In the genomic region with DNA sequence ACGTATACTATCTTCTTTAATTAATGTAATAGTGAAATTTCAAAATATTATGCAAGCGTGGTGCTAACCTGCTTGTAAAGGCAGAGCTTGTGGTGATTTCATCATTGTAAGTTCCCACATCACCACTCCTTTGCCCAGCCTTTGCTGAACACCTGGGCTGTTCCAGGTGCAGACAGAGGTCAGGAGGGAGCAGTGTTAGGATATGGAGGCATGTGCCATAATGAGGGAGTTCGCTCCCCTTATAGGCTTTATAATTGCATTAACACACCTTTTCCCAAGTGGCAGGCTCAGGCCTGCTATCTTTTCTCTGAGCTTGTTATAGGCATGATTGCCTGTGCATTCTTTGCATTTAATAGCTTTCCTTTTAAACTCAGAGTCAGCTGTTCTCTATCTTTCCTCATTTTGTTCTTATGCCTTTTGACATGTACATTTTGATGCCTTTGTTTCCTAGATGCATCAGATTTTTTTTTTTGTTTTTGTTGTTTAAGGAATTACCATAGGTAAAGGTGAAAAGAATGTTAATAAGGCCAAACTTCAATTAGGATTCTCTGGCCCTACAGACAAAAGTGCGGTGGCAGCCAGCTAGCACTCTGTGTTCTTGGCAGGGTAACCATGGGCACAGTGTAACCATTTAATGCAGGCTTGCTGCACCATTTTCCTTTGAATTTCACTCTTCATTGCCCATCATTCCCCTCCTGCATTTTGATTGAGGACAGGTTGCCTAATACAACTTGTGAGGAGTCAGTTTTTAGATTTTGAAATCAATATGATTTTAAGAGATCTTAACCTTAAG, we compare ENCODE assay signal across 1 cellular context.
TF ChIP-seq lines count a peak whose summit lies in the region.

No MANE protein-coding gene starts in this region.

TF ChIP-seq in H1, 55 proteins besides CTCF, POLR2A, EP300 and RAD21:
- TF ChIP-seq TAF1 (IDR thresholded peaks at IDR 0.05; ENCODE audit: low read depth, low read length), result no peak
- TF ChIP-seq RFX5 (IDR thresholded peaks at IDR 0.05; ENCODE audit: borderline replicate concordance, low read depth, low read length), result no peak
- no peak for TF ChIP-seq BACH1 (IDR thresholded peaks at IDR 0.05; ENCODE audit: low read length)
- TF ChIP-seq CBX8 (IDR thresholded peaks at IDR 0.05; ENCODE audit: borderline replicate concordance, low read depth, low read length), result no peak
- TF ChIP-seq CEBPB (IDR thresholded peaks at IDR 0.05; ENCODE audit: low read depth, low read length), result no peak
- TF ChIP-seq SP2 (IDR thresholded peaks at IDR 0.05; ENCODE audit: low read length), result no peak
- no peak for TF ChIP-seq POLR2AphosphoS5 (IDR thresholded peaks at IDR 0.05; ENCODE audit: low read depth, low read length)
- TF ChIP-seq SAP30 (IDR thresholded peaks at IDR 0.05; ENCODE audit: insufficient read depth, insufficient replicate concordance, low read length), result no peak
- TF ChIP-seq, protein P1, sequence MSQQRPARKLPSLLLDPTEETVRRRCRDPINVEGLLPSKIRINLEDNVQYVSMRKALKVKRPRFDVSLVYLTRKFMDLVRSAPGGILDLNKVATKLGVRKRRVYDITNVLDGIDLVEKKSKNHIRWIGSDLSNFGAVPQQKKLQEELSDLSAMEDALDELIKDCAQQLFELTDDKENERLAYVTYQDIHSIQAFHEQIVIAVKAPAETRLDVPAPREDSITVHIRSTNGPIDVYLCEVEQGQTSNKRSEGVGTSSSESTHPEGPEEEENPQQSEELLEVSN (IDR thresholded peaks at IDR 0.05), result no peak
- no peak for TF ChIP-seq CHD1 (IDR thresholded peaks at IDR 0.05; ENCODE audit: low read depth, low read length)
- no peak for TF ChIP-seq KDM5A (IDR thresholded peaks at IDR 0.05; ENCODE audit: low read length)
- TF ChIP-seq, protein P2, sequence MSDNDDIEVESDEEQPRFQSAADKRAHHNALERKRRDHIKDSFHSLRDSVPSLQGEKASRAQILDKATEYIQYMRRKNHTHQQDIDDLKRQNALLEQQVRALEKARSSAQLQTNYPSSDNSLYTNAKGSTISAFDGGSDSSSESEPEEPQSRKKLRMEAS (IDR thresholded peaks at IDR 0.05), result no peak
- TF ChIP-seq NANOG (IDR thresholded peaks at IDR 0.05; ENCODE audit: insufficient read depth, low read depth, low read length, poor library complexity, severe bottlenecking), result no peak
- no peak for TF ChIP-seq JUN (IDR thresholded peaks at IDR 0.05; ENCODE audit: low read depth, low read length)
- TF ChIP-seq, protein P3, sequence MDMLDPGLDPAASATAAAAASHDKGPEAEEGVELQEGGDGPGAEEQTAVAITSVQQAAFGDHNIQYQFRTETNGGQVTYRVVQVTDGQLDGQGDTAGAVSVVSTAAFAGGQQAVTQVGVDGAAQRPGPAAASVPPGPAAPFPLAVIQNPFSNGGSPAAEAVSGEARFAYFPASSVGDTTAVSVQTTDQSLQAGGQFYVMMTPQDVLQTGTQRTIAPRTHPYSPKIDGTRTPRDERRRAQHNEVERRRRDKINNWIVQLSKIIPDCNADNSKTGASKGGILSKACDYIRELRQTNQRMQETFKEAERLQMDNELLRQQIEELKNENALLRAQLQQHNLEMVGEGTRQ (IDR thresholded peaks at IDR 0.05; ENCODE audit: low read length), result no peak
- no peak for TF ChIP-seq EGR1 (IDR thresholded peaks at IDR 0.05; ENCODE audit: borderline replicate concordance, low read depth, low read length)
- TF ChIP-seq EZH2 (IDR thresholded peaks at IDR 0.05; ENCODE audit: low read depth, low read length, severe bottlenecking), result no peak
TF ChIP-seq in H1: peak in this region for 0.
